12 cellular contexts compared by ENCODE assay signal in genomic region chr1:151158751-151159251, GRCh38. TPM values are rescaled to one million over a fixed set of nuclear protein-coding genes. Genes with fewer than 3 reads are reported as not detected.
DNase-seq lines count a peak whose midpoint lies in the region; ATAC-seq lines count a peak whose summit lies in the region.
"Had no signal": no experiment of that assay in that cellular context is flagged by ENCODE, and none has a peak within 500 bp of the region (broad histone marks: within the 10 kb centered on the region; RNA-seq: fewer than 3 reads in every experiment).

No MANE protein-coding gene starts in this region.

- DNase-seq in activated CD4-positive, alpha-beta T cell treated with anti-CD3 and anti-CD28 coated beads, Interleukin-2, amount 10 ng/mL, durations not matched to agents 24 days and 14 days = no peak
- DNase-seq in activated CD4-positive, alpha-beta T cell treated with anti-CD3 and anti-CD28 coated beads, Interleukin-2, amount 50 U/mL, for 4 hours = no peak
- DNase-seq in SKM-1 treated with dmso at 0.1 percent for 144 hours (lab: John Stamatoyannopoulos, UW; ENCODE audit: unreplicated experiment) = peak; percentile 53
- DNase-seq in effector memory CD4-positive, alpha-beta T cell = no peak
- DNase-seq in stimulated activated effector memory CD8-positive, alpha-beta T cell treated with anti-CD3 and anti-CD28 coated beads, Interleukin-12 subunit alpha, Interleukin-12 subunit beta, amount 100 ng/mL, for 72 hours (ENCODE audit: low spot score in 2 of 2) = no peak
- no peak for DNase-seq in kidney tubule cell (ENCODE audit: low spot score)
- no peak for DNase-seq in NCI-H345 (lab: John Stamatoyannopoulos, UW)
- DNase-seq: Karpas-422, NCI-H524 had no signal

- no peaks in the 10 kb centered on the region for H3K27me3 ChIP-seq in effector memory CD4-positive, alpha-beta T cell (replicated peaks; ENCODE audit: control insufficient read depth, insufficient read depth, low read length, poor library complexity, severe bottlenecking)

- peaks cover 54% of the 10 kb centered on the region for H3K4me1 Mint-ChIP-seq in activated CD4-positive, alpha-beta T cell treated with anti-CD3 and anti-CD28 coated beads, Interleukin-2, amount 10 ng/mL, durations not matched to agents 24 days and 14 days
- H3K4me1 Mint-ChIP-seq in stimulated activated effector memory CD8-positive, alpha-beta T cell treated with anti-CD3 and anti-CD28 coated beads, Interleukin-12 subunit alpha, Interleukin-12 subunit beta, amount 100 ng/mL, for 72 hours = peaks cover 61% of the 10 kb centered on the region

- peak overlapping the region; percentile 96 for H3K27ac Mint-ChIP-seq in activated CD4-positive, alpha-beta T cell treated with anti-CD3 and anti-CD28 coated beads, Interleukin-2, amount 10 ng/mL, durations not matched to agents 24 days and 14 days
- peak overlapping the region; percentile 100 for H3K27ac Mint-ChIP-seq in stimulated activated effector memory CD8-positive, alpha-beta T cell treated with anti-CD3 and anti-CD28 coated beads, Interleukin-12 subunit alpha, Interleukin-12 subunit beta, amount 100 ng/mL, for 72 hours

- H3K9me3 ChIP-seq in effector memory CD4-positive, alpha-beta T cell (ENCODE audit: control insufficient read depth, low read length) = no peaks in the 10 kb centered on the region

- peak overlapping the region; percentile 38 for H3K4me3 ChIP-seq in effector memory CD4-positive, alpha-beta T cell (ENCODE audit: insufficient read depth, low read depth, low read length, poor library complexity, severe bottlenecking)
- H3K4me3 ChIP-seq: SK-N-MC, smooth muscle cell had no signal

- ATAC-seq in stimulated activated effector memory CD8-positive, alpha-beta T cell treated with anti-CD3 and anti-CD28 coated beads, Interleukin-12 subunit alpha, Interleukin-12 subunit beta, amount 100 ng/mL, for 72 hours = no peak
- no peak for ATAC-seq in GM21528 (IDR thresholded peaks at IDR 0.05; ENCODE audit: low FRiP score, unreplicated experiment)

- no peaks in the 10 kb centered on the region for H3K9me3 Mint-ChIP-seq in activated CD4-positive, alpha-beta T cell treated with anti-CD3 and anti-CD28 coated beads, Interleukin-2, amount 10 ng/mL, durations not matched to agents 24 days and 14 days
- no peaks in the 10 kb centered on the region for H3K9me3 Mint-ChIP-seq in stimulated activated effector memory CD8-positive, alpha-beta T cell treated with anti-CD3 and anti-CD28 coated beads, Interleukin-12 subunit alpha, Interleukin-12 subunit beta, amount 100 ng/mL, for 72 hours

- H3K27me3 Mint-ChIP-seq in activated CD4-positive, alpha-beta T cell treated with anti-CD3 and anti-CD28 coated beads, Interleukin-2, amount 10 ng/mL, durations not matched to agents 24 days and 14 days = no peaks in the 10 kb centered on the region

- peak overlapping the region; percentile 38 for H3K27ac ChIP-seq in effector memory CD4-positive, alpha-beta T cell (ENCODE audit: insufficient read depth, low read length, poor library complexity, severe bottlenecking)
- H3K27ac ChIP-seq: SK-N-MC had no signal

- H3K36me3 ChIP-seq in effector memory CD4-positive, alpha-beta T cell (ENCODE audit: control insufficient read depth, insufficient read depth, low read length) = peaks cover 13% of the 10 kb centered on the region

- H3K36me3 Mint-ChIP-seq in activated CD4-positive, alpha-beta T cell treated with anti-CD3 and anti-CD28 coated beads, Interleukin-2, amount 10 ng/mL, durations not matched to agents 24 days and 14 days (ENCODE audit: low read depth) = peaks cover 52% of the 10 kb centered on the region
- peaks cover 67% of the 10 kb centered on the region for H3K36me3 Mint-ChIP-seq in stimulated activated effector memory CD8-positive, alpha-beta T cell treated with anti-CD3 and anti-CD28 coated beads, Interleukin-12 subunit alpha, Interleukin-12 subunit beta, amount 100 ng/mL, for 72 hours

- peaks cover 21% of the 10 kb centered on the region for H3K4me1 ChIP-seq in effector memory CD4-positive, alpha-beta T cell (ENCODE audit: control insufficient read depth, insufficient read depth, low read length, poor library complexity, severe bottlenecking)

- H3K4me3 Mint-ChIP-seq in activated CD4-positive, alpha-beta T cell treated with anti-CD3 and anti-CD28 coated beads, Interleukin-2, amount 10 ng/mL, durations not matched to agents 24 days and 14 days = peak overlapping the region; percentile 97
- peak overlapping the region; percentile 100 for H3K4me3 Mint-ChIP-seq in stimulated activated effector memory CD8-positive, alpha-beta T cell treated with anti-CD3 and anti-CD28 coated beads, Interleukin-12 subunit alpha, Interleukin-12 subunit beta, amount 100 ng/mL, for 72 hours

- intact Hi-C loops in activated CD4-positive, alpha-beta T cell treated with anti-CD3 and anti-CD28 coated beads, Interleukin-2, amount 10 ng/mL, durations not matched to agents 24 days and 14 days (cut with micrococcal nuclease) = loop anchor here (5.0 kb wide), 2 partner anchors 102 to 596 kb away; partner anchors contain the start of gene CDC42SE1

RNA-seq across cellular contexts. Expression of gene TNFAIP8L2, which starts 2.4 kb away (rescaled TPM):
- 29.4 and 32.5 TPM in 2 replicates for total RNA-seq in activated CD4-positive, alpha-beta T cell treated with anti-CD3 and anti-CD28 coated beads, Interleukin-2, amount 10 ng/mL, durations not matched to agents 24 days and 14 days
- total RNA-seq: smooth muscle cell had no signal

RNA-seq across cellular contexts. Expression of gene LYSMD1, which starts 6.9 kb away (rescaled TPM):
- 4.7 and 5.2 TPM in 2 replicates for total RNA-seq in activated CD4-positive, alpha-beta T cell treated with anti-CD3 and anti-CD28 coated beads, Interleukin-2, amount 10 ng/mL, durations not matched to agents 24 days and 14 days

RNA-seq across cellular contexts. Expression of gene SCNM1, which starts 7.1 kb away (rescaled TPM):
- 96.7 and 100 TPM in 2 replicates for total RNA-seq in activated CD4-positive, alpha-beta T cell treated with anti-CD3 and anti-CD28 coated beads, Interleukin-2, amount 10 ng/mL, durations not matched to agents 24 days and 14 days

RNA-seq across cellular contexts. Expression of gene SEMA6C, which starts 12.4 kb away (rescaled TPM):
- total RNA-seq in activated CD4-positive, alpha-beta T cell treated with anti-CD3 and anti-CD28 coated beads, Interleukin-2, amount 10 ng/mL, durations not matched to agents 24 days and 14 days = 2.3 and 2.5 TPM in 2 replicates

RNA-seq across cellular contexts. Expression of gene TMOD4, which starts 17.0 kb away (rescaled TPM):
- 1.3 and 1.8 TPM in 2 replicates for total RNA-seq in activated CD4-positive, alpha-beta T cell treated with anti-CD3 and anti-CD28 coated beads, Interleukin-2, amount 10 ng/mL, durations not matched to agents 24 days and 14 days
- total RNA-seq: smooth muscle cell had no signal
